In the genomic region with DNA sequence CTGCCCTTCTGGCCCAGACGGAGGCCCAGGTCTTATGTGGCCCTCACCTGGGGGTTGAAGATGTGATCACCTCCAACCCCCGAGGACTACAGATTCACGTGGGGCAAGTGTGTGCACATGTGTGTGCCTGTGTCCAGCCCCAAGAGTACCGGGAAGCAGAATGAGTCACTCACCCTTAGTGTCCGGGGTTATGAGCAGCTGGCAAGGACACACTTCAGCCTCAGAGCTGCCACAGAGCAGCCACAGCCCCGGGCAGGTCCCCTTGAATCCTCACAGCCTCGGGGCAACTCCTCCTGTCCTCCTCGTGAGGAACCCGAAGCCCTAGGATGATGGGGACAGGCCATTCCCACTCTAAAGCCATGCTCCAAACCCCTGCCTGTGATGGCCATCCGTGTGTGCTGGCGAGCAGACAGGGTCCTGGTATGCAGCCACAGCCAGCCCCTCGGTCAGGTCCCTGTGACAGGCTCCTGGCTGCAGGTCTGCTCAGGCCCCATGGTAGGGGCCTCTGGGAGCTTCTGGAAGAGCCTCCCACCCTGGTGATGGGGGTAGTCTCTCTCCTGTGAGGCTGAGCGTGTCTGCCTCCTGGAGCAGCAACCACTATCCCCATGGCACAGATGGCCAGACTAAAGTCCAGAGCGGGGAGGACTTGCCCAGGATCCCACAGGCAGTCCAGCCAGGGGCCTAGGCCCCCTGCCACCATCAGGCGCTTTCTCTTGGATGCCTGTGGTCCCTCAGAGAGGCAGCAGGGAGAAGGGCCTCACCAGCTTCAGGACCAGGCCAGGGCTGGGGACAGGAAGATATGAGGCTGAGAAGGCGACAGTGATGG, we compare ENCODE assay signal across 10 cellular contexts. TPM values are rescaled to one million over a fixed set of nuclear protein-coding genes. Genes with fewer than 3 reads are reported as not detected.
A peak's percentile ranks its signal among the peaks of the same experiment; 100 is the strongest.
DNase-seq lines count a peak whose midpoint lies in the region; ATAC-seq, FAIRE-seq and TF ChIP-seq lines count a peak whose summit lies in the region.
"Had no signal": no experiment of that assay in that cellular context is flagged by ENCODE, and none has a peak within 500 bp of the region (broad histone marks: within the 10 kb centered on the region; RNA-seq: fewer than 3 reads in every experiment).

No MANE protein-coding gene starts in this region.

- no peak overlapping the region for H3K4me3 ChIP-seq in WERI-Rb-1 (ENCODE audit: low read depth, low read length)
- H3K4me3 ChIP-seq in foreskin fibroblast (ENCODE audit: low read depth in 1 of 2, low read length in 2 of 2) = no peak overlapping the region
- peak overlapping the region; percentile 61 for H3K4me3 ChIP-seq in psoas muscle

- FAIRE-seq in D721Med (lab: Jason Lieb, UNC) = no peak

- TF ChIP-seq CTCF in WERI-Rb-1 (IDR thresholded peaks at IDR 0.05; ENCODE audit: low read depth, low read length) (no peak), foreskin fibroblast (IDR thresholded peaks at IDR 0.05; ENCODE audit: low read depth, low read length) (no peak), psoas muscle (IDR thresholded peaks at IDR 0.05) (no peak), D721Med (IDR thresholded peaks at IDR 0.05; ENCODE audit: insufficient read depth, missing control alignments) (no peak)

- DNase-seq in EL = peak; percentile 69
- no peak for DNase-seq in WERI-Rb-1
- peak; percentile 64 to 81 for DNase-seq in foreskin fibroblast
- DNase-seq in psoas muscle = peak in 1 of 2 donors; percentile 51
- no peak for DNase-seq in D721Med (ENCODE audit: insufficient read length, low spot score)
- no peak for DNase-seq in RPMI8226
- DNase-seq: NCI-H2171, T-helper 17 cell had no signal

- peaks cover 27% of the 10 kb centered on the region for H3K36me3 ChIP-seq in WERI-Rb-1
- peaks cover 0 to 25% of the 10 kb centered on the region in 2 donors for H3K36me3 ChIP-seq in psoas muscle (ENCODE audit: insufficient read depth in 1 of 2, low read depth in 1 of 2)

- intact Hi-C loops in psoas muscle (cut with DNase I) = loop anchor here in 1 of 2 donors (5.0 kb wide), 1 partner anchor 36 kb away; a partner anchor contains a TSS

- WGBS in psoas muscle, 3 donors = 58 to 67% (median 60%) methylated on average over 16 of the region's 16 CpGs

- peaks cover 7% of the 10 kb centered on the region for H3K4me1 ChIP-seq in psoas muscle

- H3K9me3 ChIP-seq in WERI-Rb-1 (ENCODE audit: severe bottlenecking) (no peaks in the 10 kb centered on the region), psoas muscle (no peaks in the 10 kb centered on the region)

- ATAC-seq in psoas muscle (peak; percentile 35 to 63 (median 54)), GM19463 (IDR thresholded peaks at IDR 0.05; ENCODE audit: unreplicated experiment) (no peak), GM19395 (IDR thresholded peaks at IDR 0.05; ENCODE audit: unreplicated experiment) (no peak)
- ATAC-seq: T-helper 17 cell had no signal

- H3K27me3 ChIP-seq in WERI-Rb-1 (ENCODE audit: insufficient read depth, low read depth, severe bottlenecking) (no peaks in the 10 kb centered on the region), psoas muscle (ENCODE audit: insufficient read depth in 3 of 3, low read length in 2 of 3) (no peaks in the 10 kb centered on the region)

- H3K27ac ChIP-seq in WERI-Rb-1 = peak overlapping the region; percentile 43
- peak overlapping the region; percentile 66 for H3K27ac ChIP-seq in psoas muscle

RNA-seq across cellular contexts. Expression of a gene that starts 0.9 kb away (rescaled TPM):
- 10 to 100 TPM; 29.0 to 47.5 (median 41.9) TPM for total RNA-seq in psoas muscle
- 10 to 100 TPM; 15.9 to 27.4 (median 22.5) TPM for polyA plus RNA-seq in psoas muscle

RNA-seq across cellular contexts. Expression of a gene that starts 37.7 kb away (rescaled TPM):
- total RNA-seq in psoas muscle = 10 to 100 TPM in 2 of 4 donors, 1 to 10 TPM in 2; 6.8 to 13.7 (median 10.4) TPM
- polyA plus RNA-seq in psoas muscle = 10 to 100 TPM in 2 of 3 donors, 1 to 10 TPM in 1; 8.8 to 10.5 (median 10.3) TPM

RNA-seq across cellular contexts. Expression of a gene that starts 40.4 kb away (rescaled TPM):
- 10 to 100 TPM; 29.5 to 32.7 (median 31.0) TPM for total RNA-seq in psoas muscle
- 10 to 100 TPM; 34.4 to 95.4 (median 67.9) TPM for polyA plus RNA-seq in psoas muscle

RNA-seq across cellular contexts. Expression of a gene that starts 40.6 kb away (rescaled TPM):
- 10 to 100 TPM; 16.7 to 33.4 (median 28.1) TPM for total RNA-seq in psoas muscle
- 10 to 100 TPM; 14.3 to 28.8 (median 15.8) TPM for polyA plus RNA-seq in psoas muscle

RNA-seq across cellular contexts. Expression of a gene that starts 42.1 kb away (rescaled TPM):
- 1,000 to 10,000 TPM; 5,645 to 6,422 (median 6,257) TPM for total RNA-seq in psoas muscle
- 1,000 to 10,000 TPM; 4,153 to 7,172 (median 6,558) TPM for polyA plus RNA-seq in psoas muscle

Comparison
In these comparisons a context has a peak if more than half of its experiments do, and no peak if none do; other contexts are left out.
1. DNase-seq: peak in EL (single experiment) and foreskin fibroblast (2 of 2); none in WERI-Rb-1 (single experiment), D721Med (single experiment) and RPMI8226 (single experiment).
2. ATAC-seq: peak in psoas muscle (4 of 4); none in GM19463 (single experiment) and GM19395 (single experiment).